ENCODE assay signal across 1 cellular context in the genomic region with DNA sequence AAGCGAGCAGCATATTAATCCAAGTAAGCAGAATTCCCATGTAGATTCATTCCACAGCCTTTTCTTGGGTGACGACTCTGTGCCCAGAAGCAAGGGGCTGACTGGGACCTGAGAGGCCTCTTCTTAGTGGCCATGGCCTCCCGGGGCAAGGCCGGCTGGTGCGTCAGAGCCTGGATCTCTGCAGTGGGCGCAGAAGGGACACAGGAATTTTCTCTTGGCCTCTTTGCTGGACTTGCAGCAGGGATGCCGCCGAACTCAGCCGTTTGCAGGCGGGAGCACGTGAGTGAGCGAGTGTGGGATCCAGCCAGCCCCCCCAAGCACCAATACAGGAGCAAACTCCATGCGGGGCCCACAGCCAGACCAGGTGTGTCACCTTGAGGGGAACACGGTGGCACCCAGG.
TF ChIP-seq lines count a peak whose summit lies in the region.

No MANE protein-coding gene starts in this region.

TF ChIP-seq in IMR-90, 13 proteins besides CTCF, POLR2A, EP300 and RAD21:
- TF ChIP-seq NFE2L2 (IDR thresholded peaks at IDR 0.05; ENCODE audit: low read depth, low read length) (no peak), RFX5 (IDR thresholded peaks at IDR 0.05; ENCODE audit: low read depth, low read length) (no peak), FOS (IDR thresholded peaks at IDR 0.05; ENCODE audit: low read depth, low read length) (no peak), BHLHE40 (IDR thresholded peaks at IDR 0.05; ENCODE audit: low read depth, low read length) (no peak), MXI1 (IDR thresholded peaks at IDR 0.05; ENCODE audit: borderline replicate concordance, low read depth, low read length) (no peak), MAZ (IDR thresholded peaks at IDR 0.05; ENCODE audit: borderline replicate concordance, low read depth, low read length) (no peak), CHD1 (IDR thresholded peaks at IDR 0.05; ENCODE audit: low read depth, low read length) (no peak), RCOR1 (IDR thresholded peaks at IDR 0.05; ENCODE audit: insufficient replicate concordance, low read length) (no peak), MAFK (IDR thresholded peaks at IDR 0.05; ENCODE audit: low read depth, low read length) (no peak), SMC3 (IDR thresholded peaks at IDR 0.05; ENCODE audit: low read depth, low read length) (no peak)
- TF ChIP-seq, protein P1, sequence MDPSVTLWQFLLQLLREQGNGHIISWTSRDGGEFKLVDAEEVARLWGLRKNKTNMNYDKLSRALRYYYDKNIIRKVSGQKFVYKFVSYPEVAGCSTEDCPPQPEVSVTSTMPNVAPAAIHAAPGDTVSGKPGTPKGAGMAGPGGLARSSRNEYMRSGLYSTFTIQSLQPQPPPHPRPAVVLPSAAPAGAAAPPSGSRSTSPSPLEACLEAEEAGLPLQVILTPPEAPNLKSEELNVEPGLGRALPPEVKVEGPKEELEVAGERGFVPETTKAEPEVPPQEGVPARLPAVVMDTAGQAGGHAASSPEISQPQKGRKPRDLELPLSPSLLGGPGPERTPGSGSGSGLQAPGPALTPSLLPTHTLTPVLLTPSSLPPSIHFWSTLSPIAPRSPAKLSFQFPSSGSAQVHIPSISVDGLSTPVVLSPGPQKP (IDR thresholded peaks at IDR 0.05; ENCODE audit: borderline replicate concordance, low read depth, low read length): no peak
- TF ChIP-seq, protein P2, sequence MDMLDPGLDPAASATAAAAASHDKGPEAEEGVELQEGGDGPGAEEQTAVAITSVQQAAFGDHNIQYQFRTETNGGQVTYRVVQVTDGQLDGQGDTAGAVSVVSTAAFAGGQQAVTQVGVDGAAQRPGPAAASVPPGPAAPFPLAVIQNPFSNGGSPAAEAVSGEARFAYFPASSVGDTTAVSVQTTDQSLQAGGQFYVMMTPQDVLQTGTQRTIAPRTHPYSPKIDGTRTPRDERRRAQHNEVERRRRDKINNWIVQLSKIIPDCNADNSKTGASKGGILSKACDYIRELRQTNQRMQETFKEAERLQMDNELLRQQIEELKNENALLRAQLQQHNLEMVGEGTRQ (IDR thresholded peaks at IDR 0.05; ENCODE audit: low read depth, low read length): no peak
TF ChIP-seq in IMR-90: peak in this region for 0.
